20 cellular contexts compared by ENCODE assay signal in genomic region chr7:143145-143751, GRCh38. TPM values are rescaled to one million over a fixed set of nuclear protein-coding genes. Genes with fewer than 3 reads are reported as not detected.
DNase-seq lines count a peak whose midpoint lies in the region; ATAC-seq, FAIRE-seq and TF ChIP-seq lines count a peak whose summit lies in the region.
"Had no signal": no experiment of that assay in that cellular context is flagged by ENCODE, and none has a peak within 500 bp of the region (broad histone marks: within the 10 kb centered on the region; RNA-seq: fewer than 3 reads in every experiment).

No MANE protein-coding gene starts in this region.

- no peaks in the 10 kb centered on the region for H4K20me1 ChIP-seq in BLaER1 treated with 17β-estradiol and CSF1 and Interleukin-3, amounts not matched to agents 10 nM and 100 nM

- DNase-seq in RWPE2 (ENCODE audit: low spot score) (peak; percentile 38), kidney (no peak), prostate gland (ENCODE audit: low spot score) (no peak), putamen (ENCODE audit: low spot score) (no peak), amygdala (lab: John Stamatoyannopoulos, UW) (no peak), NCI-H2171 (lab: John Stamatoyannopoulos, UW) (no peak)
- DNase-seq: activated CD4-positive, alpha-beta T cell treated with anti-CD3 and anti-CD28 coated beads, Interleukin-2, amount 50 U/mL, for 4 hours; activated gamma-delta T cell treated with Interleukin-2 at 50 U/mL for 16 hours; DMS 273 treated with DMSO at 0.1 percent for 48 hours; NCI-H146; NCI-H774; OCI-M1; SHP77 treated with DMSO at 0.1 percent for 48 hours; stimulated activated CD4-positive, alpha-beta T cell treated with anti-CD3 and anti-CD28 coated beads, Interleukin-4, amount 100 ng/mL, for 1 hour had no signal

- no peaks in the 10 kb centered on the region for H3K27me3 ChIP-seq in BLaER1 treated with 17β-estradiol and CSF1 and Interleukin-3, amounts not matched to agents 10 nM and 100 nM
- H3K27me3 ChIP-seq in RWPE2 (ENCODE audit: insufficient read depth, poor library complexity, severe bottlenecking) (no peaks in the 10 kb centered on the region), prostate gland (replicated peaks; ENCODE audit: insufficient read depth) (no peaks in the 10 kb centered on the region)
- H3K27me3 ChIP-seq: adrenal gland had no signal

- intact Hi-C loops in kidney (cut with DNase I) (no loop called here), prostate gland (cut with DNase I) (no loop called here)

- peak overlapping the region in 7 of 11 experiments; percentile 58 to 86 (median 79); a peak in 13 of 22 replicates for H3K4me2 ChIP-seq in BLaER1 treated with 17β-estradiol and CSF1 and Interleukin-3, amounts not matched to agents 10 nM and 100 nM

- no peak for TF ChIP-seq CTCF in RWPE2 (IDR thresholded peaks at IDR 0.05; ENCODE audit: poor library complexity, severe bottlenecking)
- no peak for TF ChIP-seq CTCF in kidney (IDR thresholded peaks at IDR 0.05; ENCODE audit: borderline replicate concordance, extremely low read depth, insufficient read depth)
- no peak for TF ChIP-seq CTCF in prostate gland (IDR thresholded peaks at IDR 0.05)

- peaks cover 30 to 64% (median 44%) of the 10 kb centered on the region in 10 experiments for H3K4me1 ChIP-seq in BLaER1 treated with 17β-estradiol and CSF1 and Interleukin-3, amounts not matched to agents 10 nM and 100 nM
- H3K4me1 ChIP-seq in RWPE2 (ENCODE audit: insufficient read depth, poor library complexity, severe bottlenecking) (peaks cover 1% of the 10 kb centered on the region), kidney (ENCODE audit: control insufficient read depth in 1 of 2, insufficient read depth in 1 of 2, low read depth in 1 of 2, low read length in 2 of 2) (peaks cover 12 to 14% of the 10 kb centered on the region in 2 donors), prostate gland (replicated peaks) (peaks cover 14% of the 10 kb centered on the region)

- peak overlapping the region in 10 of 11 experiments; percentile 43 to 80 (median 62); a peak in 15 of 22 replicates for H3K27ac ChIP-seq in BLaER1 treated with 17β-estradiol and CSF1 and Interleukin-3, amounts not matched to agents 10 nM and 100 nM
- H3K27ac ChIP-seq in RWPE2 (ENCODE audit: poor library complexity, severe bottlenecking) (no peak overlapping the region), kidney (ENCODE audit: low read depth in 2 of 2, low read length in 2 of 2) (peak overlapping the region; percentile 34 to 52), prostate gland (peak overlapping the region; percentile 58 to 59)

- ATAC-seq in RWPE2 (ENCODE audit: low read depth) (no peak), GM19467 (IDR thresholded peaks at IDR 0.05; ENCODE audit: unreplicated experiment) (no peak)
- ATAC-seq: naive thymus-derived CD8-positive, alpha-beta T cell had no signal

- WGBS in prostate gland: 94% methylated on average over 22 of the region's 22 CpGs

- TF ChIP-seq POLR2A in prostate gland (IDR thresholded peaks at IDR 0.05): no peak

- H3K9me3 ChIP-seq in BLaER1 treated with 17β-estradiol and CSF1 and Interleukin-3, amounts not matched to agents 10 nM and 100 nM (replicated peaks in 1 of 11): no peaks in the 10 kb centered on the region; a peak in 2 of 22 replicates
- no peaks in the 10 kb centered on the region for H3K9me3 ChIP-seq in RWPE2 (ENCODE audit: severe bottlenecking)
- H3K9me3 ChIP-seq in kidney (ENCODE audit: control insufficient read depth in 1 of 2, low read length in 2 of 2): no peaks in the 10 kb centered on the region
- H3K9me3 ChIP-seq in prostate gland: no peaks in the 10 kb centered on the region
- H3K9me3 ChIP-seq: adrenal gland had no signal

- peak overlapping the region in 3 of 11 experiments; percentile 30 to 54 (median 38); a peak in 3 of 22 replicates for H3K9ac ChIP-seq in BLaER1 treated with 17β-estradiol and CSF1 and Interleukin-3, amounts not matched to agents 10 nM and 100 nM
- H3K9ac ChIP-seq in kidney (ENCODE audit: low read length in 2 of 2): no peak overlapping the region

- H3K36me3 ChIP-seq in BLaER1 treated with 17β-estradiol and CSF1 and Interleukin-3, amounts not matched to agents 10 nM and 100 nM: peaks cover 0 to 17% (median 7%) of the 10 kb centered on the region in 11 experiments; a peak in 7 of 22 replicates
- H3K36me3 ChIP-seq in RWPE2 (ENCODE audit: low read depth) (peaks cover 10% of the 10 kb centered on the region), kidney (ENCODE audit: control insufficient read depth in 1 of 2, insufficient read depth in 2 of 2, low read length in 2 of 2) (no peaks in the 10 kb centered on the region), prostate gland (no peaks in the 10 kb centered on the region)
- H3K36me3 ChIP-seq: adrenal gland had no signal

- no peak overlapping the region for H3K4me3 ChIP-seq in BLaER1 treated with 17β-estradiol and CSF1 and Interleukin-3, amounts not matched to agents 10 nM and 100 nM
- no peak overlapping the region for H3K4me3 ChIP-seq in RWPE2 (ENCODE audit: severe bottlenecking)
- H3K4me3 ChIP-seq in kidney (ENCODE audit: low read length in 2 of 2): no peak overlapping the region
- H3K4me3 ChIP-seq in prostate gland: no peak overlapping the region
- H3K4me3 ChIP-seq: adrenal gland had no signal

- no peak for FAIRE-seq in kidney (lab: Jason Lieb, UNC)
- FAIRE-seq: islet of Langerhans had no signal

RNA-seq across cellular contexts. Expression of gene FAM20C, which starts 49.1 kb away (rescaled TPM):
- total RNA-seq in kidney: 84.9 TPM
- 114 TPM for polyA plus RNA-seq in kidney (ENCODE audit: insufficient read depth, low read depth, low replicate concordance)
- 10 to 100 TPM; 37.8 to 62.0 TPM for total RNA-seq in prostate gland
- total RNA-seq: T-helper 1 cell treated with Interleukin-12 subunit alpha and Interleukin-12 subunit beta and Interleukin-4 antibody, amounts not matched to agents 30 ng/mL and 1 ng/mL, for 36 hours had no signal
- polyA plus RNA-seq: naive thymus-derived CD8-positive, alpha-beta T cell had no signal
